2 cellular contexts compared by ENCODE assay signal in genomic region chr14:30980980-30981379, GRCh38.
TF ChIP-seq lines count a peak whose summit lies in the region.

No MANE protein-coding gene starts in this region.

TF ChIP-seq in GM12891, 5 proteins besides CTCF, POLR2A, EP300 and RAD21:
- no peak for TF ChIP-seq POLR2AphosphoS5 (IDR thresholded peaks at IDR 0.05; ENCODE audit: low read depth, low read length)
- no peak for TF ChIP-seq SPI1 (IDR thresholded peaks at IDR 0.05; ENCODE audit: low read depth, low read length)
- peak; percentile 20 for TF ChIP-seq PAX5 (IDR thresholded peaks at IDR 0.05; ENCODE audit: insufficient read depth, low read length, severe bottlenecking)
- TF ChIP-seq POU2F2 (IDR thresholded peaks at IDR 0.05; ENCODE audit: low read depth, low read length): no peak

TF ChIP-seq in HepG2, 621 proteins besides CTCF, POLR2A, EP300 and RAD21 (continues in another document):
- TF ChIP-seq HNRNPK (IDR thresholded peaks at IDR 0.05; ENCODE audit: low read depth, low read length, poor library complexity, severe bottlenecking) (no peak), MAZ (IDR thresholded peaks at IDR 0.05; ENCODE audit: borderline replicate concordance, low read depth, low read length) (no peak), MAZ (CRISPR knock-in tag; IDR thresholded peaks at IDR 0.05; ENCODE audit: low read depth) (no peak), HDAC2 (CRISPR knock-in tag; IDR thresholded peaks at IDR 0.05) (peak; percentile 73), AGO2 (optimal IDR thresholded peaks at IDR 0.05; ENCODE audit: low read depth, low read length) (no peak), HOXA7 (CRISPR knock-in tag; IDR thresholded peaks at IDR 0.05) (no peak), NFKBIZ (CRISPR knock-in tag; IDR thresholded peaks at IDR 0.05) (no peak), ZBTB21 (CRISPR knock-in tag; IDR thresholded peaks at IDR 0.05) (no peak), MAFG (CRISPR knock-in tag; IDR thresholded peaks at IDR 0.05) (no peak), ZNF343 (CRISPR knock-in tag; IDR thresholded peaks at IDR 0.05) (no peak), MAF1 (CRISPR knock-in tag; IDR thresholded peaks at IDR 0.05; ENCODE audit: borderline replicate concordance) (no peak), TMF1 (CRISPR knock-in tag; IDR thresholded peaks at IDR 0.05; ENCODE audit: low read depth) (no peak), ASH2L (IDR thresholded peaks at IDR 0.05; ENCODE audit: insufficient read length, low read depth, low read length) (no peak), IKZF5 (CRISPR knock-in tag; IDR thresholded peaks at IDR 0.05) (peak; percentile 11; the same call in 1 of the 2 replicates), CENPBD1 (CRISPR knock-in tag; IDR thresholded peaks at IDR 0.05; ENCODE audit: borderline replicate concordance, low read depth) (no peak), TFAP4 (IDR thresholded peaks at IDR 0.05; ENCODE audit: borderline replicate concordance, low read depth) (peak; percentile 12; the same call in 1 of the 2 replicates), ZC3H4 (CRISPR knock-in tag; IDR thresholded peaks at IDR 0.05; ENCODE audit: borderline replicate concordance) (no peak), ZNF569 (CRISPR knock-in tag; IDR thresholded peaks at IDR 0.05; ENCODE audit: borderline replicate concordance) (no peak), ZBTB49 (CRISPR knock-in tag; IDR thresholded peaks at IDR 0.05; ENCODE audit: borderline replicate concordance) (no peak), ETS1 (CRISPR knock-in tag; IDR thresholded peaks at IDR 0.05) (no peak), ARNTL (CRISPR knock-in tag; IDR thresholded peaks at IDR 0.05) (no peak), HNF1A (IDR thresholded peaks at IDR 0.05; ENCODE audit: low read depth) (peak; percentile 88), HNF1A (CRISPR knock-in tag; IDR thresholded peaks at IDR 0.05; ENCODE audit: borderline replicate concordance) (peak; percentile 95; the same call in 1 of the 2 replicates), ZBTB33 (CRISPR knock-in tag; IDR thresholded peaks at IDR 0.05) (peak; percentile 63), ARNT2 (CRISPR knock-in tag; IDR thresholded peaks at IDR 0.05; ENCODE audit: low read depth) (no peak), ELK4 (CRISPR knock-in tag; IDR thresholded peaks at IDR 0.05; ENCODE audit: borderline replicate concordance) (no peak), FOXP4 (CRISPR knock-in tag; IDR thresholded peaks at IDR 0.05) (0 out of 2 replicates have a peak, but pooled peaks have one; percentile 29), ATF7-NPFF (CRISPR knock-in tag; IDR thresholded peaks at IDR 0.05; ENCODE audit: low read depth) (no peak), SCMH1 (CRISPR knock-in tag; IDR thresholded peaks at IDR 0.05; ENCODE audit: borderline replicate concordance) (no peak), NFYB (CRISPR knock-in tag; IDR thresholded peaks at IDR 0.05) (no peak; the same call in 1 of the 2 replicates), ZNF335 (CRISPR knock-in tag; IDR thresholded peaks at IDR 0.05) (no peak), UBTF (CRISPR knock-in tag; IDR thresholded peaks at IDR 0.05) (no peak), REXO4 (CRISPR knock-in tag; IDR thresholded peaks at IDR 0.05; ENCODE audit: borderline replicate concordance) (no peak), ZNF296 (CRISPR knock-in tag; conservative IDR thresholded peaks at IDR 0.05) (no peak), MBD4 (IDR thresholded peaks at IDR 0.05; ENCODE audit: borderline replicate concordance, low read length) (no peak), SPEN (CRISPR knock-in tag; IDR thresholded peaks at IDR 0.05; ENCODE audit: low read depth) (no peak), RARA (CRISPR knock-in tag; IDR thresholded peaks at IDR 0.05) (no peak), FOXA1 (IDR thresholded peaks at IDR 0.05) (no peak), FOXA1 (CRISPR knock-in tag; IDR thresholded peaks at IDR 0.05) (no peak), NR0B2 (CRISPR knock-in tag; IDR thresholded peaks at IDR 0.05) (no peak), POLR2AphosphoS5 (IDR thresholded peaks at IDR 0.05; ENCODE audit: low read depth, low read length) (no peak), YEATS2 (CRISPR knock-in tag; IDR thresholded peaks at IDR 0.05; ENCODE audit: borderline replicate concordance) (no peak), HOXD1 (CRISPR knock-in tag; IDR thresholded peaks at IDR 0.05) (no peak), SP2 (CRISPR knock-in tag; IDR thresholded peaks at IDR 0.05) (no peak)
